11 cellular contexts compared by ENCODE assay signal in the genomic region with DNA sequence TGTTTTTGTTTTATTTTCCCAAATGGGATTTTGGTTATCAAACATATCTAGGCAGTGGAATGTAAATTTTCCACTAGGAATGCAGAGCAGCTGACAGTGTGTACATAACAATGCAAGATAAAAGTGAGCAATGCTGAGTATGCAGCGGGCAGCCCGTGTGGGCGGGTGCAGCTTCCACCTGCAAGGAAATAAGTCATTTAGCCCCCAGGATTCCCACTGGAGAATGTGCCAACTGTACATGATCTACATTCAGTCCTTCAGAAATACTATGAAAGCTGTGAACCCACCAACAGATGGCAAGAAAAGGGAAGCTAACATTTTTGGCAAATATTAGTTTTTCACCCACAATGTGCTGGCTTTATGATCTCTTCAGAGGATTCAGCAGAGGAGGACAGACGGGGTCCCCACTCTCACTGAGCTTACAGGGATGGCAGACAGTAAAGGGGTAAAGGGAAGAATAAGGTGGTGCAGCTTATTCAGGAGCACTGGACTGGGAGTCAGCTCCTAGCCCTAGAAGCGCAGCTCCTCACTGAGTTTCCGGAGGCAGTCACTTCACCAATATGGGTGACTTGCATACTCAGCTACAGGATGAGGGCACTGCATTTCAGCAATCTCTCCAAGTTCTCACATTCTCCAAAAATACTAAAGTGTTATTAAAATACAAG. TPM values are rescaled to one million over a fixed set of nuclear protein-coding genes. Genes with fewer than 3 reads are reported as not detected.
A peak's percentile ranks its signal among the peaks of the same experiment; 100 is the strongest.
DNase-seq lines count a peak whose midpoint lies in the region; ATAC-seq and TF ChIP-seq lines count a peak whose summit lies in the region.
"Had no signal": no experiment of that assay in that cellular context is flagged by ENCODE, and none has a peak within 500 bp of the region (broad histone marks: within the 10 kb centered on the region; RNA-seq: fewer than 3 reads in every experiment).

No MANE protein-coding gene starts in this region.

- H3K27me3 ChIP-seq in HUES6 (ENCODE audit: control insufficient read depth, insufficient read depth, low read length) = no peaks in the 10 kb centered on the region
- H3K27me3 ChIP-seq: dorsolateral prefrontal cortex, sigmoid colon had no signal

- peak overlapping the region; percentile 24; the same call in 1 of the 2 replicates for H3K4me3 ChIP-seq in HUES6 (ENCODE audit: low read depth, low read length)
- H3K4me3 ChIP-seq in cardiac fibroblast (replicated peaks in 1 of 2; ENCODE audit: low read depth in 2 of 2, low read length in 2 of 2) = no peak overlapping the region
- H3K4me3 ChIP-seq: dorsolateral prefrontal cortex, sigmoid colon had no signal

- ATAC-seq in Right ventricle myocardium superior (ENCODE audit: poor library complexity) = no peak

- H3K9me3 ChIP-seq in HUES6 (ENCODE audit: control insufficient read depth, insufficient read depth, low read depth, low read length) = peaks cover 3% of the 10 kb centered on the region; the same call in 1 of the 2 replicates

- intact Hi-C loops in Right ventricle myocardium superior (cut with DNase I) = no loop called here

- TF ChIP-seq CTCF in cardiac fibroblast (IDR thresholded peaks at IDR 0.05; ENCODE audit: low read depth, low read length) = no peak

- H3K4me1 ChIP-seq in HUES6 (ENCODE audit: control insufficient read depth, insufficient read depth, low read length) = peaks cover 20% of the 10 kb centered on the region
- H3K4me1 ChIP-seq: sigmoid colon had no signal

- H3K36me3 ChIP-seq in HUES6 (ENCODE audit: control insufficient read depth, insufficient read depth, low read length) = no peaks in the 10 kb centered on the region
- H3K36me3 ChIP-seq: sigmoid colon had no signal

- H3K9ac ChIP-seq in HUES6 (ENCODE audit: low read length) = peak overlapping the region; percentile 67

- DNase-seq in A172 (ENCODE audit: low spot score) (peak; percentile 82), cardiac fibroblast (ENCODE audit: low read depth in 2 of 2) (peak; percentile 75 to 86), left kidney (ENCODE audit: low read depth, low spot score) (peak; percentile 76), C1 segment of cervical spinal cord (lab: John Stamatoyannopoulos, UW) (no peak), MV-4-11 (lab: John Stamatoyannopoulos, UW) (no peak), LoVo (ENCODE audit: low spot score) (no peak), Right ventricle myocardium superior (no peak)
- DNase-seq: NCI-H1436, sigmoid colon had no signal

- peak overlapping the region; percentile 77 for H3K27ac ChIP-seq in HUES6 (ENCODE audit: low read depth, low read length)
- H3K27ac ChIP-seq: dorsolateral prefrontal cortex, sigmoid colon had no signal

RNA-seq across cellular contexts. Expression of a gene that starts 44.2 kb away (rescaled TPM):
- 0.55 and 0.62 TPM in 2 replicates for total RNA-seq in A172 (2014; rRNA removed; shearing (Covaris generic))
- not detected for total RNA-seq in Right ventricle myocardium superior

Comparison
In these comparisons a context has a peak if more than half of its experiments do, and no peak if none do; other contexts are left out.
1. DNase-seq: peak in A172 (single experiment), cardiac fibroblast (2 of 2) and left kidney (single experiment); none in C1 segment of cervical spinal cord (0 of 14), MV-4-11 (single experiment), LoVo (single experiment) and Right ventricle myocardium superior (single experiment).